ENCODE assay signal across 8 cellular contexts in genomic region chr10:13660545-13660920, GRCh38.
A peak's percentile ranks its signal among the peaks of the same experiment; 100 is the strongest.
DNase-seq lines count a peak whose midpoint lies in the region; ATAC-seq, FAIRE-seq and TF ChIP-seq lines count a peak whose summit lies in the region.

No MANE protein-coding gene starts in this region.

- TF ChIP-seq POLR2A in breast epithelium (IDR thresholded peaks at IDR 0.05) (no peak), erythroblast (IDR thresholded peaks at IDR 0.05; ENCODE audit: low read length) (no peak)

- POLR2A ChIA-PET in MCF 10A (lab: Yijun Ruan, JAX): interaction anchor here (0.7 to 1.3 kb wide), 3 partner anchors 111 to 227 kb away, joined by 3 to 5 read pairs (median 4); no protein-coding TSS in a partner anchor

- CTCF ChIA-PET in MCF 10A (lab: Yijun Ruan, JAX): interaction anchor here (0.5 to 2.7 kb wide), 13 partner anchors 8 to 288 kb away, joined by 3 to 46 read pairs (median 5); no protein-coding TSS in a partner anchor

- H3K27me3 ChIP-seq in breast epithelium (no peaks in the 10 kb centered on the region), astrocyte (ENCODE audit: insufficient read depth, low read length) (no peaks in the 10 kb centered on the region)

- intact Hi-C loops in MCF 10A (cut with micrococcal nuclease) (loop anchor here (1.0 to 5.0 kb wide), 4 partner anchors 47 to 432 kb away; no protein-coding TSS in a partner anchor), breast epithelium (cut with DNase I; ENCODE audit: low total_unique reads) (loop anchor here (5.0 kb wide), 1 partner anchor 117 kb away; no protein-coding TSS in a partner anchor), left ventricle myocardium superior (cut with micrococcal nuclease) (loop anchor here (2.0 kb wide), 1 partner anchor 116 kb away; no protein-coding TSS in a partner anchor)

- H3K36me3 Mint-ChIP-seq in MCF 10A (ENCODE audit: insufficient read depth, unreplicated experiment) (peaks cover 5% of the 10 kb centered on the region), astrocyte (ENCODE audit: low read depth, unreplicated experiment) (peaks cover 23% of the 10 kb centered on the region)

- H3K4me3 Mint-ChIP-seq in MCF 10A (ENCODE audit: unreplicated experiment): peak overlapping the region; percentile 10
- H3K4me3 Mint-ChIP-seq in astrocyte (ENCODE audit: unreplicated experiment): no peak overlapping the region

- H3K4me1 ChIP-seq in breast epithelium: no peaks in the 10 kb centered on the region
- peaks cover 24% of the 10 kb centered on the region for H3K4me1 ChIP-seq in astrocyte (ENCODE audit: insufficient read depth, low read length)

- peak overlapping the region in 1 of 2 donors; percentile 30 for H3K27ac ChIP-seq in breast epithelium
- peak overlapping the region; percentile 43 for H3K27ac ChIP-seq in astrocyte (ENCODE audit: low read depth, low read length)

- FAIRE-seq in astrocyte (lab: Jason Lieb, UNC): no peak

- H3K27ac Mint-ChIP-seq in MCF 10A (ENCODE audit: low read depth, unreplicated experiment) (no peak overlapping the region), astrocyte (ENCODE audit: unreplicated experiment) (peak overlapping the region; percentile 49)

- no peak overlapping the region for H2AFZ ChIP-seq in astrocyte (ENCODE audit: low read depth, low read length)

- H3K9me3 Mint-ChIP-seq in MCF 10A (ENCODE audit: unreplicated experiment) (no peaks in the 10 kb centered on the region), astrocyte (ENCODE audit: unreplicated experiment) (no peaks in the 10 kb centered on the region)

- DNase-seq in MCF 10A (ENCODE audit: unreplicated experiment): peak; percentile 66
- DNase-seq in breast epithelium (ENCODE audit: low spot score in 2 of 2): no peak
- DNase-seq in astrocyte (ENCODE audit: low read depth): peak; percentile 72
- no peak for DNase-seq in left ventricle myocardium superior
- no peak for DNase-seq in erythroblast (lab: John Stamatoyannopoulos, UW)
- no peak for DNase-seq in activated CD4-positive, alpha-beta T cell treated with anti-CD3 and anti-CD28 coated beads, Interleukin-2, amount 50 U/mL, for 4 hours
- DNase-seq in SW 1271 (lab: John Stamatoyannopoulos, UW): no peak

- BruUV-seq in MCF 10A (replicated peaks; lab: Mats Ljungman, UMichigan): no TSS peak

- peak; percentile 10 for ATAC-seq in left ventricle myocardium superior
- ATAC-seq in activated CD4-positive, CD25-positive, alpha-beta regulatory T cell treated with anti-CD3 and anti-CD28 coated beads, Interleukin-2, amount 50 U/mL, for 24 hours: no peak

- H3K4me2 ChIP-seq in astrocyte (ENCODE audit: low read length): peak overlapping the region; percentile 2

- H3K9ac ChIP-seq in astrocyte (ENCODE audit: low read length): peak overlapping the region; percentile 39

- H3K4me1 Mint-ChIP-seq in MCF 10A (ENCODE audit: insufficient read depth, unreplicated experiment) (peaks cover 17% of the 10 kb centered on the region), astrocyte (ENCODE audit: low read depth, unreplicated experiment) (peaks cover 11% of the 10 kb centered on the region)

- no peak overlapping the region for H3K4me3 ChIP-seq in breast epithelium
- no peak overlapping the region for H3K4me3 ChIP-seq in astrocyte (ENCODE audit: insufficient read depth, low read depth, low read length)

- H3K9me3 ChIP-seq in breast epithelium (no peaks in the 10 kb centered on the region), astrocyte (ENCODE audit: insufficient read depth, low read depth, low read length) (no peaks in the 10 kb centered on the region)

- H3K27me3 Mint-ChIP-seq in MCF 10A (ENCODE audit: insufficient read depth, unreplicated experiment) (no peaks in the 10 kb centered on the region), astrocyte (ENCODE audit: low read depth, unreplicated experiment) (no peaks in the 10 kb centered on the region)

- H4K20me1 ChIP-seq in astrocyte (ENCODE audit: insufficient read depth, low read length): peaks cover 17% of the 10 kb centered on the region

- H3K36me3 ChIP-seq in breast epithelium (no peaks in the 10 kb centered on the region), astrocyte (ENCODE audit: insufficient read depth, low read length) (peaks cover 82% of the 10 kb centered on the region)

- H3K79me2 ChIP-seq in astrocyte (ENCODE audit: insufficient read depth, low read length): peaks cover 10% of the 10 kb centered on the region

- TF ChIP-seq CTCF in MCF 10A (IDR thresholded peaks at IDR 0.05; ENCODE audit: unreplicated experiment) (no peak), breast epithelium (IDR thresholded peaks at IDR 0.05) (no peak), astrocyte (IDR thresholded peaks at IDR 0.05; ENCODE audit: insufficient read depth, low read depth, low read length) (no peak)

Comparison
In these comparisons a context has a peak if more than half of its experiments do, and no peak if none do; other contexts are left out.
1. DNase-seq: peak in MCF 10A (single experiment) and astrocyte (single experiment); none in breast epithelium (0 of 2), left ventricle myocardium superior (single experiment), erythroblast (0 of 2), activated CD4-positive, alpha-beta T cell treated with anti-CD3 and anti-CD28 coated beads, Interleukin-2, amount 50 U/mL, for 4 hours (0 of 2) and SW 1271 (0 of 2).